31 cellular contexts compared by ENCODE assay signal in genomic region chr5:150554857-150555256, GRCh38.
"Had no signal": no experiment of that assay in that cellular context is flagged by ENCODE, and none has a peak within 500 bp of the region (broad histone marks: within the 10 kb centered on the region; RNA-seq: fewer than 3 reads in every experiment).

No MANE protein-coding gene starts in this region.

- H3K27me3 Mint-ChIP-seq: activated CD4-positive, alpha-beta memory T cell treated with anti-CD3 and anti-CD28 coated beads for 36 hours; activated CD4-positive, alpha-beta T cell treated with anti-CD3 and anti-CD28 coated beads for 36 hours; activated CD8-positive, alpha-beta memory T cell treated with anti-CD3 and anti-CD28 coated beads, Interleukin-2, amount 10 ng/mL, durations not matched to agents 7 days and 5 days; activated naive CD8-positive, alpha-beta T cell; activated T-cell treated with anti-CD3 and anti-CD28 coated beads, Interleukin-2, amount 50 U/mL, for 24 hours had no signal

- H3K4me1 ChIP-seq: body of pancreas, foreskin keratinocyte had no signal

- H3K9me3 Mint-ChIP-seq: activated CD4-positive, alpha-beta memory T cell treated with anti-CD3 and anti-CD28 coated beads for 36 hours; activated CD4-positive, alpha-beta T cell treated with anti-CD3 and anti-CD28 coated beads, Interleukin-2, amount 10 ng/mL, durations not matched to agents 24 days and 14 days; activated T-cell treated with anti-CD3 and anti-CD28 coated beads, Interleukin-2, amount 50 U/mL, for 24 hours; activated T-cell treated with anti-CD3 and anti-CD28 coated beads, Interleukin-2, amount 50 U/mL, for 72 hours; effector memory CD8-positive, alpha-beta T cell had no signal

- H3K9me3 ChIP-seq: body of pancreas, esophagus muscularis mucosa, gastrocnemius medialis, heart left ventricle had no signal

- H3K4me3 ChIP-seq: body of pancreas, cardiac muscle cell, esophagus muscularis mucosa, gastrocnemius medialis, heart left ventricle had no signal

- H3K4me3 Mint-ChIP-seq: activated CD4-positive, alpha-beta memory T cell treated with anti-CD3 and anti-CD28 coated beads for 36 hours; activated CD4-positive, alpha-beta T cell treated with anti-CD3 and anti-CD28 coated beads for 36 hours; activated CD4-positive, alpha-beta T cell treated with anti-CD3 and anti-CD28 coated beads, Interleukin-2, amount 10 ng/mL, durations not matched to agents 24 days and 14 days; activated CD8-positive, alpha-beta memory T cell treated with anti-CD3 and anti-CD28 coated beads, Interleukin-2, amount 10 ng/mL, durations not matched to agents 7 days and 5 days; activated CD8-positive, alpha-beta T cell treated with anti-CD3 and anti-CD28 coated beads, Interleukin-2, amount 10 ng/mL, durations not matched to agents 7 days and 5 days; activated naive CD8-positive, alpha-beta T cell; activated T-cell treated with anti-CD3 and anti-CD28 coated beads, Interleukin-2, amount 50 U/mL, for 24 hours; activated T-cell treated with anti-CD3 and anti-CD28 coated beads, Interleukin-2, amount 50 U/mL, for 72 hours; effector memory CD8-positive, alpha-beta T cell had no signal

- DNase-seq: activated CD4-positive, alpha-beta memory T cell treated with anti-CD3 and anti-CD28 coated beads for 36 hours; activated CD4-positive, alpha-beta T cell treated with anti-CD3 and anti-CD28 coated beads for 36 hours; activated CD4-positive, alpha-beta T cell treated with anti-CD3 and anti-CD28 coated beads, Interleukin-2, amount 10 ng/mL, durations not matched to agents 24 days and 14 days; activated CD4-positive, CD25-positive, alpha-beta regulatory T cell; activated CD4-positive, CD25-positive, alpha-beta regulatory T cell treated with anti-CD3 and anti-CD28 coated beads, Interleukin-2, amount 50 U/mL, for 72 hours; activated CD8-positive, alpha-beta memory T cell treated with anti-CD3 and anti-CD28 coated beads, Interleukin-2, amount 10 ng/mL, durations not matched to agents 7 days and 5 days; activated CD8-positive, alpha-beta memory T cell treated with anti-CD3 and anti-CD28 coated beads, Interleukin-2, amount 50 U/mL, for 48 hours; activated CD8-positive, alpha-beta T cell treated with anti-CD3 and anti-CD28 coated beads, Interleukin-2, amount 10 ng/mL, durations not matched to agents 7 days and 5 days; activated gamma-delta T cell treated with Interleukin-2 at 50 U/mL for 16 hours; activated naive CD4-positive, alpha-beta T cell treated with anti-CD3 and anti-CD28 coated beads, Interleukin-2, amount 50 U/mL, for 16 hours; activated naive CD4-positive, alpha-beta T cell treated with Interleukin-2 at 50 U/mL for 16 hours; activated T-cell treated with anti-CD3 and anti-CD28 coated beads for 4 hours; activated T-cell treated with anti-CD3 and anti-CD28 coated beads, Interleukin-2, amount 50 U/mL, for 24 hours; activated T-cell treated with anti-CD3 and anti-CD28 coated beads, Interleukin-2, amount 50 U/mL, for 72 hours; amniotic stem cell; anterior cingulate cortex; body of pancreas; central memory CD4-positive, alpha-beta T cell; cortex of kidney; dermis blood vessel endothelial cell; effector CD4-positive, alpha-beta T cell; effector memory CD8-positive, alpha-beta T cell; erythroblast; foreskin keratinocyte; gastrocnemius medialis; glutamatergic neuron; heart left ventricle; T-helper 2 cell had no signal

- H3K27ac ChIP-seq: body of pancreas, cardiac muscle cell, esophagus muscularis mucosa, foreskin keratinocyte, gastrocnemius medialis, heart left ventricle had no signal

- H3K27me3 ChIP-seq: body of pancreas, cardiac muscle cell, esophagus muscularis mucosa, foreskin keratinocyte, gastrocnemius medialis, heart left ventricle had no signal

- H3K36me3 Mint-ChIP-seq: activated CD4-positive, alpha-beta memory T cell treated with anti-CD3 and anti-CD28 coated beads for 36 hours; activated CD8-positive, alpha-beta memory T cell treated with anti-CD3 and anti-CD28 coated beads, Interleukin-2, amount 10 ng/mL, durations not matched to agents 7 days and 5 days; activated naive CD8-positive, alpha-beta T cell had no signal

- ATAC-seq: activated CD4-positive, alpha-beta T cell treated with anti-CD3 and anti-CD28 coated beads for 36 hours; activated CD8-positive, alpha-beta memory T cell treated with anti-CD3 and anti-CD28 coated beads, Interleukin-2, amount 10 ng/mL, durations not matched to agents 7 days and 5 days; activated CD8-positive, alpha-beta T cell treated with anti-CD3 and anti-CD28 coated beads, Interleukin-2, amount 10 ng/mL, durations not matched to agents 7 days and 5 days; activated T-cell treated with anti-CD3 and anti-CD28 coated beads, Interleukin-2, amount 50 U/mL, for 72 hours; body of pancreas; effector memory CD8-positive, alpha-beta T cell; foreskin keratinocyte; gastrocnemius medialis had no signal

- H3K4me1 Mint-ChIP-seq: activated CD4-positive, alpha-beta T cell treated with anti-CD3 and anti-CD28 coated beads for 36 hours; activated CD4-positive, alpha-beta T cell treated with anti-CD3 and anti-CD28 coated beads, Interleukin-2, amount 10 ng/mL, durations not matched to agents 24 days and 14 days; activated CD8-positive, alpha-beta memory T cell treated with anti-CD3 and anti-CD28 coated beads, Interleukin-2, amount 10 ng/mL, durations not matched to agents 7 days and 5 days had no signal

- H3K27ac Mint-ChIP-seq: activated CD4-positive, alpha-beta memory T cell treated with anti-CD3 and anti-CD28 coated beads for 36 hours; activated CD4-positive, alpha-beta T cell treated with anti-CD3 and anti-CD28 coated beads for 36 hours; activated CD4-positive, alpha-beta T cell treated with anti-CD3 and anti-CD28 coated beads, Interleukin-2, amount 10 ng/mL, durations not matched to agents 24 days and 14 days; activated CD8-positive, alpha-beta memory T cell treated with anti-CD3 and anti-CD28 coated beads, Interleukin-2, amount 10 ng/mL, durations not matched to agents 7 days and 5 days; activated CD8-positive, alpha-beta T cell treated with anti-CD3 and anti-CD28 coated beads, Interleukin-2, amount 10 ng/mL, durations not matched to agents 7 days and 5 days; activated naive CD8-positive, alpha-beta T cell; activated T-cell treated with anti-CD3 and anti-CD28 coated beads, Interleukin-2, amount 50 U/mL, for 24 hours; activated T-cell treated with anti-CD3 and anti-CD28 coated beads, Interleukin-2, amount 50 U/mL, for 72 hours; effector memory CD8-positive, alpha-beta T cell had no signal
